8 cellular contexts compared by ENCODE assay signal in genomic region chr10:85548038-85548437, GRCh38.
DNase-seq lines count a peak whose midpoint lies in the region; ATAC-seq and TF ChIP-seq lines count a peak whose summit lies in the region.

No MANE protein-coding gene starts in this region.

- H4K20me1 ChIP-seq in fibroblast of lung (ENCODE audit: control insufficient read depth, extremely low read depth, insufficient read depth, low read length) = no peaks in the 10 kb centered on the region

- no peak for ATAC-seq in activated CD4-positive, alpha-beta T cell treated with anti-CD3 and anti-CD28 coated beads for 36 hours
- ATAC-seq in GM21737 (IDR thresholded peaks at IDR 0.05; ENCODE audit: unreplicated experiment) = peak; percentile 60

- no peak overlapping the region for H3K27ac Mint-ChIP-seq in activated CD4-positive, alpha-beta T cell treated with anti-CD3 and anti-CD28 coated beads for 36 hours
- H3K27ac Mint-ChIP-seq in progenitor cell of endocrine pancreas = peak overlapping the region; percentile 9
- H3K27ac Mint-ChIP-seq in T-helper 2 cell treated with Interferon-gamma antibody and Interleukin-4, amounts not matched to agents 5 μg/mL and 100 μg/mL, for 36 hours = no peak overlapping the region

- no peaks in the 10 kb centered on the region for H3K4me1 ChIP-seq in fibroblast of lung (ENCODE audit: control insufficient read depth, extremely low read depth, insufficient read depth, low read length)

- H3K36me3 Mint-ChIP-seq in activated CD4-positive, alpha-beta T cell treated with anti-CD3 and anti-CD28 coated beads for 36 hours (ENCODE audit: low read depth) = no peaks in the 10 kb centered on the region
- no peaks in the 10 kb centered on the region for H3K36me3 Mint-ChIP-seq in progenitor cell of endocrine pancreas (ENCODE audit: insufficient read depth)
- H3K36me3 Mint-ChIP-seq in T-helper 2 cell treated with Interferon-gamma antibody and Interleukin-4, amounts not matched to agents 5 μg/mL and 100 μg/mL, for 36 hours (ENCODE audit: low read depth) = no peaks in the 10 kb centered on the region

- H3K9me3 ChIP-seq in fibroblast of lung (ENCODE audit: control insufficient read depth, insufficient read depth, low read depth, low read length) = no peaks in the 10 kb centered on the region

- TF ChIP-seq CTCF in fibroblast of lung (conservative IDR thresholded peaks at IDR 0.05 in 1 of 2, IDR thresholded peaks at IDR 0.05 in 1 of 2; ENCODE audit: low read depth in 1 of 2, low read length in 2 of 2) (peak in 1 of 2 donors; percentile 21), progenitor cell of endocrine pancreas (IDR thresholded peaks at IDR 0.05; ENCODE audit: unreplicated experiment) (peak; percentile 56)

- H2AFZ ChIP-seq in fibroblast of lung (ENCODE audit: low read length) = no peak overlapping the region

- no peak overlapping the region for H3K4me3 Mint-ChIP-seq in activated CD4-positive, alpha-beta T cell treated with anti-CD3 and anti-CD28 coated beads for 36 hours
- H3K4me3 Mint-ChIP-seq in progenitor cell of endocrine pancreas (ENCODE audit: low read depth) = no peak overlapping the region
- H3K4me3 Mint-ChIP-seq in T-helper 2 cell treated with Interferon-gamma antibody and Interleukin-4, amounts not matched to agents 5 μg/mL and 100 μg/mL, for 36 hours = no peak overlapping the region

- H3K9ac ChIP-seq in fibroblast of lung (ENCODE audit: insufficient read depth, low read length) = no peak overlapping the region

- H3K27me3 ChIP-seq in fibroblast of lung (ENCODE audit: control insufficient read depth, insufficient read depth, low read length) = no peaks in the 10 kb centered on the region

- POLR2A ChIA-PET in activated CD4-positive, alpha-beta T cell treated with anti-CD3 and anti-CD28 coated beads for 36 hours (lab: Charles Lee) = no interaction called here

- CTCF ChIA-PET in activated CD4-positive, alpha-beta T cell treated with anti-CD3 and anti-CD28 coated beads for 36 hours (lab: Charles Lee) = no interaction called here

- no peak overlapping the region for H3K4me3 ChIP-seq in Jurkat, Clone E6-1 (ENCODE audit: low read length)
- H3K4me3 ChIP-seq in fibroblast of lung (replicated peaks in 1 of 4; ENCODE audit: control extremely low read depth in 1 of 4, insufficient read depth in 1 of 4, low read depth in 3 of 4, low read length in 4 of 4) = no peak overlapping the region

- H3K9me3 Mint-ChIP-seq in activated CD4-positive, alpha-beta T cell treated with anti-CD3 and anti-CD28 coated beads for 36 hours (ENCODE audit: low read depth) = no peaks in the 10 kb centered on the region
- H3K9me3 Mint-ChIP-seq in progenitor cell of endocrine pancreas (ENCODE audit: low read depth) = no peaks in the 10 kb centered on the region
- no peaks in the 10 kb centered on the region for H3K9me3 Mint-ChIP-seq in T-helper 2 cell treated with Interferon-gamma antibody and Interleukin-4, amounts not matched to agents 5 μg/mL and 100 μg/mL, for 36 hours

- H3K4me2 ChIP-seq in fibroblast of lung (ENCODE audit: extremely low read depth, insufficient read depth, low read length) = no peak overlapping the region

- no peaks in the 10 kb centered on the region for H3K4me1 Mint-ChIP-seq in activated CD4-positive, alpha-beta T cell treated with anti-CD3 and anti-CD28 coated beads for 36 hours
- H3K4me1 Mint-ChIP-seq in progenitor cell of endocrine pancreas (ENCODE audit: low read depth) = peaks cover 2% of the 10 kb centered on the region
- H3K4me1 Mint-ChIP-seq in T-helper 2 cell treated with Interferon-gamma antibody and Interleukin-4, amounts not matched to agents 5 μg/mL and 100 μg/mL, for 36 hours (ENCODE audit: low read depth) = no peaks in the 10 kb centered on the region

- no peak overlapping the region for H3K27ac ChIP-seq in fibroblast of lung (ENCODE audit: insufficient read depth, low read length)

- no peaks in the 10 kb centered on the region for H3K79me2 ChIP-seq in fibroblast of lung (ENCODE audit: control insufficient read depth, insufficient read depth, low read length)

- peak; percentile 38 for DNase-seq in activated CD4-positive, alpha-beta T cell treated with anti-CD3 and anti-CD28 coated beads for 36 hours
- no peak for DNase-seq in activated CD4-positive, alpha-beta T cell treated with anti-CD3 and anti-CD28 coated beads, Interleukin-2, amount 50 U/mL, for 4 hours
- peak; percentile 30 for DNase-seq in Jurkat, Clone E6-1 (ENCODE audit: low read depth, low spot score)
- DNase-seq in SKM-1 treated with dmso at 0.1 percent for 144 hours (lab: John Stamatoyannopoulos, UW; ENCODE audit: unreplicated experiment) = peak; percentile 26
- DNase-seq in fibroblast of lung (ENCODE audit: low read depth in 2 of 2) = peak; percentile 2 to 34
- no peak for DNase-seq in progenitor cell of endocrine pancreas (ENCODE audit: low spot score, unreplicated experiment)
- no peak for DNase-seq in T-helper 2 cell treated with Interferon-gamma antibody and Interleukin-4, amounts not matched to agents 5 μg/mL and 100 μg/mL, for 36 hours (ENCODE audit: low spot score)

- H3K27me3 Mint-ChIP-seq in activated CD4-positive, alpha-beta T cell treated with anti-CD3 and anti-CD28 coated beads for 36 hours = peaks cover 6% of the 10 kb centered on the region
- no peaks in the 10 kb centered on the region for H3K27me3 Mint-ChIP-seq in progenitor cell of endocrine pancreas
- H3K27me3 Mint-ChIP-seq in T-helper 2 cell treated with Interferon-gamma antibody and Interleukin-4, amounts not matched to agents 5 μg/mL and 100 μg/mL, for 36 hours (ENCODE audit: low read depth) = peaks cover 10% of the 10 kb centered on the region

- intact Hi-C loops in activated CD4-positive, alpha-beta T cell treated with anti-CD3 and anti-CD28 coated beads for 36 hours (cut with DNase I, micrococcal nuclease) = loop anchor here (2.0 to 10.0 kb wide), 2 partner anchors 827 to 829 kb away; no protein-coding TSS in a partner anchor

- no peaks in the 10 kb centered on the region for H3K36me3 ChIP-seq in fibroblast of lung (ENCODE audit: control insufficient read depth, insufficient read depth, low read length)

Comparison
In these comparisons a context has a peak if more than half of its experiments do, and no peak if none do; other contexts are left out.
1. DNase-seq: peak in activated CD4-positive, alpha-beta T cell treated with anti-CD3 and anti-CD28 coated beads for 36 hours (single experiment), Jurkat, Clone E6-1 (single experiment), SKM-1 treated with dmso at 0.1 percent for 144 hours (single experiment) and fibroblast of lung (2 of 2); none in activated CD4-positive, alpha-beta T cell treated with anti-CD3 and anti-CD28 coated beads, Interleukin-2, amount 50 U/mL, for 4 hours (0 of 2), progenitor cell of endocrine pancreas (single experiment) and T-helper 2 cell treated with Interferon-gamma antibody and Interleukin-4, amounts not matched to agents 5 μg/mL and 100 μg/mL, for 36 hours (single experiment).